In genomic region chr9:116190997-116191396, GRCh38 we compare ENCODE assay signal across 16 cellular contexts. TPM values are rescaled to one million over a fixed set of nuclear protein-coding genes. Genes with fewer than 3 reads are reported as not detected.
DNase-seq lines count a peak whose midpoint lies in the region; ATAC-seq, FAIRE-seq and TF ChIP-seq lines count a peak whose summit lies in the region.
"Had no signal": no experiment of that assay in that cellular context is flagged by ENCODE, and none has a peak within 500 bp of the region (broad histone marks: within the 10 kb centered on the region; RNA-seq: fewer than 3 reads in every experiment).

No MANE protein-coding gene starts in this region.

- CTCF ChIA-PET in A549 (lab: Yijun Ruan, JAX) = interaction anchor here (1.5 to 1.6 kb wide), 3 partner anchors 14 to 598 kb away, joined by 4 to 8 read pairs (median 4); no protein-coding TSS in a partner anchor

- H3K4me2 ChIP-seq in A549 (peak overlapping the region; percentile 56), mesendoderm (ENCODE audit: low read length) (no peak overlapping the region)

- H4K8ac ChIP-seq in mesendoderm (ENCODE audit: low read depth, low read length) = no peak overlapping the region

- no peak overlapping the region for H3K56ac ChIP-seq in mesendoderm (ENCODE audit: low read length)

- no peaks in the 10 kb centered on the region for H3K79me1 ChIP-seq in mesendoderm (ENCODE audit: low read length)

- no peak for TF ChIP-seq RAD21 in A549 (conservative IDR thresholded peaks at IDR 0.05 in 1 of 2, IDR thresholded peaks at IDR 0.05 in 1 of 2)

- no peak for TF ChIP-seq POLR2A in A549 (IDR thresholded peaks at IDR 0.05; ENCODE audit: low read length)
- TF ChIP-seq POLR2A in GM18505 (IDR thresholded peaks at IDR 0.05; ENCODE audit: borderline replicate concordance, extremely low read depth, insufficient read depth, insufficient read length) = no peak

- H2BK120ac ChIP-seq in mesendoderm (ENCODE audit: low read depth, low read length) = no peak overlapping the region

- H3K9me3 ChIP-seq in A549 = no peaks in the 10 kb centered on the region
- H3K9me3 ChIP-seq: thoracic aorta had no signal

- no peak overlapping the region for H3K18ac ChIP-seq in mesendoderm (ENCODE audit: low read length)

- POLR2A ChIA-PET in A549 (lab: Yijun Ruan, JAX) = interaction anchor here (0.6 to 1.5 kb wide), 6 partner anchors 13 to 518 kb away, joined by 3 to 5 read pairs (median 3); partner anchors contain the start of gene PAPPA

- TF ChIP-seq CTCF in A549 (IDR thresholded peaks at IDR 0.05) (no peak), foreskin fibroblast (IDR thresholded peaks at IDR 0.05; ENCODE audit: low read depth, low read length) (no peak)

- TF ChIP-seq EP300 in A549 (IDR thresholded peaks at IDR 0.05) = peak in 1 of 2 experiments; percentile 7; a peak in 1 of 5 replicates

- H4K5ac ChIP-seq in mesendoderm (ENCODE audit: low read length) = no peak overlapping the region

- no peak for FAIRE-seq in A549 (lab: Jason Lieb, UNC)
- FAIRE-seq: TTC549 had no signal

- no peaks in the 10 kb centered on the region for H3K36me3 ChIP-seq in mesendoderm (ENCODE audit: control insufficient read depth, insufficient read depth, low read length)
- H3K36me3 ChIP-seq: thoracic aorta had no signal

- H2AK5ac ChIP-seq in mesendoderm (ENCODE audit: low read length) = no peak overlapping the region

- DNase-seq in A549 (ENCODE audit: low read depth in 1 of 2, low spot score in 1 of 2) (peak in 1 of 2 experiments; percentile 17), HK-2 (ENCODE audit: unreplicated experiment) (peak; percentile 30), amniotic epithelial cell (ENCODE audit: low read depth) (peak; percentile 96), foreskin fibroblast (peak; percentile 90 to 92), nucleus accumbens (lab: John Stamatoyannopoulos, UW) (no peak), KG1 (lab: John Stamatoyannopoulos, UW) (no peak), mesendoderm (no peak)
- DNase-seq: ACHN; activated CD8-positive, alpha-beta T cell treated with anti-CD3 and anti-CD28 coated beads, Interleukin-2, amount 10 ng/mL, durations not matched to agents 7 days and 5 days; caudate nucleus; KBM-7; NCI-H187; SHP77 treated with DMSO at 0.1 percent for 48 hours had no signal

- H3K4me3 ChIP-seq in A549 (no peak overlapping the region), foreskin fibroblast (ENCODE audit: low read depth in 1 of 2, low read length in 2 of 2) (no peak overlapping the region), mesendoderm (ENCODE audit: low read length) (no peak overlapping the region)
- H3K4me3 ChIP-seq: thoracic aorta had no signal

- no peak overlapping the region for H3K23ac ChIP-seq in mesendoderm (ENCODE audit: low read length)

- H3K79me2 ChIP-seq in mesendoderm (ENCODE audit: control insufficient read depth, insufficient read depth, low read length) = no peaks in the 10 kb centered on the region

- H3K4me1 ChIP-seq in A549 = peaks cover 87% of the 10 kb centered on the region
- no peaks in the 10 kb centered on the region for H3K4me1 ChIP-seq in mesendoderm (ENCODE audit: control insufficient read depth, low read depth, low read length)

- H3K4ac ChIP-seq in mesendoderm (ENCODE audit: low read depth, low read length) = no peak overlapping the region

- no peak overlapping the region for H2BK15ac ChIP-seq in mesendoderm (replicated peaks; ENCODE audit: low read depth)

- no peaks in the 10 kb centered on the region for H3K27me3 ChIP-seq in mesendoderm (ENCODE audit: insufficient read depth, low read length, poor library complexity)

- peak overlapping the region; percentile 58 to 76 for H3K27ac ChIP-seq in A549
- no peak overlapping the region for H3K27ac ChIP-seq in mesendoderm (ENCODE audit: low read depth, low read length)
- H3K27ac ChIP-seq: thoracic aorta had no signal

- H3K9ac ChIP-seq in mesendoderm (ENCODE audit: low read length) = no peak overlapping the region

- 92% methylated on average over 1 of the region's 1 CpG for WGBS in A549 (ENCODE audit: missing lambda C conversion rate)
- WGBS in mesendoderm (ENCODE audit: extremely low coverage, insufficient coverage, low lambda C conversion rate) = no CpG with 5 or more reads among the region's 1 CpG

- ATAC-seq in A549 (peak; percentile 34 to 67), GM18505 (IDR thresholded peaks at IDR 0.05; ENCODE audit: unreplicated experiment) (no peak)
- ATAC-seq: activated CD8-positive, alpha-beta T cell treated with anti-CD3 and anti-CD28 coated beads, Interleukin-2, amount 10 ng/mL, durations not matched to agents 7 days and 5 days had no signal

- H2BK5ac ChIP-seq in mesendoderm (ENCODE audit: low read length) = no peak overlapping the region

TF ChIP-seq in A549, 52 proteins besides CTCF, POLR2A, EP300 and RAD21:
- TF ChIP-seq EHF (CRISPR knock-in tag; IDR thresholded peaks at IDR 0.05) (no peak), USF2 (IDR thresholded peaks at IDR 0.05) (no peak), HMGXB4 (CRISPR knock-in tag; IDR thresholded peaks at IDR 0.05; ENCODE audit: borderline replicate concordance) (no peak), FOXS1 (CRISPR knock-in tag; IDR thresholded peaks at IDR 0.05) (no peak), SMC3 (IDR thresholded peaks at IDR 0.05) (no peak), ZSCAN20 (CRISPR knock-in tag; IDR thresholded peaks at IDR 0.05) (no peak), RFX5 (IDR thresholded peaks at IDR 0.05) (no peak), ZNF302 (CRISPR knock-in tag; IDR thresholded peaks at IDR 0.05) (no peak), CEBPB (IDR thresholded peaks at IDR 0.05) (peak; percentile 55 to 64; a peak in 3 of 4 replicates), TFCP2L1 (CRISPR knock-in tag; IDR thresholded peaks at IDR 0.05) (no peak), GATA3 (IDR thresholded peaks at IDR 0.05; ENCODE audit: borderline replicate concordance) (no peak), NFE2L2 (conservative IDR thresholded peaks at IDR 0.05; ENCODE audit: low read length) (no peak), JUNB (IDR thresholded peaks at IDR 0.05) (peak; percentile 37; the same call in 1 of the 2 replicates), HES2 (IDR thresholded peaks at IDR 0.05) (no peak), FOSL2 (IDR thresholded peaks at IDR 0.05) (peak; percentile 15; the same call in 1 of the 2 replicates), FOSL2 (CRISPR knock-in tag; IDR thresholded peaks at IDR 0.05) (peak; percentile 29; the same call in 1 of the 2 replicates), SREBF2 (IDR thresholded peaks at IDR 0.05) (no peak), ZFP36 (IDR thresholded peaks at IDR 0.05; ENCODE audit: borderline replicate concordance, partially characterized antibody) (peak; percentile 28), JUN (IDR thresholded peaks at IDR 0.05) (peak; percentile 5 to 12; a peak in 2 of 5 replicates), NR3C1 (IDR thresholded peaks at IDR 0.05) (no peak)
- TF ChIP-seq, protein P1, sequence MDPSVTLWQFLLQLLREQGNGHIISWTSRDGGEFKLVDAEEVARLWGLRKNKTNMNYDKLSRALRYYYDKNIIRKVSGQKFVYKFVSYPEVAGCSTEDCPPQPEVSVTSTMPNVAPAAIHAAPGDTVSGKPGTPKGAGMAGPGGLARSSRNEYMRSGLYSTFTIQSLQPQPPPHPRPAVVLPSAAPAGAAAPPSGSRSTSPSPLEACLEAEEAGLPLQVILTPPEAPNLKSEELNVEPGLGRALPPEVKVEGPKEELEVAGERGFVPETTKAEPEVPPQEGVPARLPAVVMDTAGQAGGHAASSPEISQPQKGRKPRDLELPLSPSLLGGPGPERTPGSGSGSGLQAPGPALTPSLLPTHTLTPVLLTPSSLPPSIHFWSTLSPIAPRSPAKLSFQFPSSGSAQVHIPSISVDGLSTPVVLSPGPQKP (IDR thresholded peaks at IDR 0.05; ENCODE audit: low read depth, low read length) = no peak

RNA-seq across cellular contexts. Expression of gene PAPPA, which starts 37.4 kb away (rescaled TPM):
- polyA plus RNA-seq in A549 (2011; rRNA removed) (127 and 156 TPM in 2 replicates), A549 (2017; fragmentation: RNase III; extraction: RNeasy Plus Mini Kit Qiagen cat#74134 plus additional on column Dnase treatment) (36.8 to 41.2 TPM (median 40.0 TPM) in 3 replicates)
- 14.1 and 18.3 TPM in 2 replicates for polyA plus RNA-seq in A549 (2012; cell fraction: cytosol; rRNA removed)
- polyA plus RNA-seq in A549 (2012; cell fraction: nucleus; rRNA removed) = 35.2 and 39.7 TPM in 2 replicates
- 379 and 415 TPM in 2 replicates for polyA minus RNA-seq in A549 (2011; rRNA and poly(A)+ RNA removed)
- polyA plus RNA-seq in mesendoderm (2013, experiment 1 of 2) = 0.28 TPM
- 0.28 TPM for polyA plus RNA-seq in mesendoderm (2013, experiment 2 of 2)

Comparison
In these comparisons a context has a peak if more than half of its experiments do, and no peak if none do; other contexts are left out.
1. DNase-seq: peak in HK-2 (single experiment), amniotic epithelial cell (single experiment) and foreskin fibroblast (2 of 2); none in nucleus accumbens (0 of 56), KG1 (single experiment) and mesendoderm (single experiment).